In genomic region chr17:16380640-16381495, GRCh38 we compare ENCODE assay signal across 8 cellular contexts. TPM values are rescaled to one million over a fixed set of nuclear protein-coding genes. Genes with fewer than 3 reads are reported as not detected.
DNase-seq lines count a peak whose midpoint lies in the region; ATAC-seq and TF ChIP-seq lines count a peak whose summit lies in the region.

UBB (plus strand) TSS chr17:16381091; CDS start chr17:16381908, 817 bp downstream.

- H3K36me3 ChIP-seq in HEK293 (ENCODE audit: control insufficient read depth in 2 of 2, insufficient read depth in 1 of 2, low read length in 2 of 2) (peaks cover 12 to 33% of the 10 kb centered on the region in 2 experiments), testis (ENCODE audit: low read depth, missing control alignments) (no peaks in the 10 kb centered on the region)

- H3K9me3 ChIP-seq in HEK293 (ENCODE audit: control insufficient read depth, insufficient read depth, low read depth, low read length) (no peaks in the 10 kb centered on the region), testis (no peaks in the 10 kb centered on the region)

- H3K4me1 Mint-ChIP-seq in activated naive CD4-positive, alpha-beta T cell treated with anti-CD3 and anti-CD28 coated beads, Interleukin-2, amount 50 U/mL, for 24 hours: peaks cover 43% of the 10 kb centered on the region

- 1 to 2% methylated on average over 65 to 67 of the region's 67 CpGs for WGBS in testis, 2 donors

- POLR2A ChIA-PET in HEK293 (lab: Yijun Ruan, JAX): interaction anchor here (0.6 to 3.7 kb wide), 61 partner anchors 8 to 1021 kb away, joined by 3 to 86 read pairs (median 5); partner anchors contain the start of genes ADORA2B, CENPV, LRRC75A and NCOR1

- CTCF ChIA-PET in HEK293 (lab: Yijun Ruan, JAX): interaction anchor here (0.6 to 9.7 kb wide), 3 partner anchors 17 to 563 kb away, joined by 3 to 93 read pairs (median 6); no protein-coding TSS in a partner anchor

- H3K9me3 Mint-ChIP-seq in activated naive CD4-positive, alpha-beta T cell treated with anti-CD3 and anti-CD28 coated beads, Interleukin-2, amount 50 U/mL, for 24 hours: no peaks in the 10 kb centered on the region

- peak; percentile 98 for DNase-seq in GM03348 (ENCODE audit: low spot score)
- peak; percentile 97 for DNase-seq in MV-4-11 (lab: John Stamatoyannopoulos, UW)
- DNase-seq in glomerular endothelial cell (ENCODE audit: extremely low read depth, low read depth, low spot score): peak; percentile 83
- DNase-seq in omental fat pad (ENCODE audit: low spot score): peak; percentile 81
- DNase-seq in testis: peak; percentile 98

- no peaks in the 10 kb centered on the region for H3K27me3 Mint-ChIP-seq in activated naive CD4-positive, alpha-beta T cell treated with anti-CD3 and anti-CD28 coated beads, Interleukin-2, amount 50 U/mL, for 24 hours

- H3K4me3 Mint-ChIP-seq in activated naive CD4-positive, alpha-beta T cell treated with anti-CD3 and anti-CD28 coated beads, Interleukin-2, amount 50 U/mL, for 24 hours: peak within 1 kb of the TSS; percentile 95

- TF ChIP-seq POLR2A in testis (IDR thresholded peaks at IDR 0.05): peak; percentile 97

- H3K36me3 Mint-ChIP-seq in activated naive CD4-positive, alpha-beta T cell treated with anti-CD3 and anti-CD28 coated beads, Interleukin-2, amount 50 U/mL, for 24 hours: peaks cover 27% of the 10 kb centered on the region

- TF ChIP-seq CTCF in HEK293 (tag by site-specific recombination; IDR thresholded peaks at IDR 0.05): peak; percentile 72
- TF ChIP-seq CTCF in omental fat pad (IDR thresholded peaks at IDR 0.05): no peak
- no peak for TF ChIP-seq CTCF in testis (IDR thresholded peaks at IDR 0.05)

- peak; percentile 96 for ATAC-seq in SK-N-SH treated with all-trans-retinoic acid at 6 μM for 48 hours
- peak; percentile 94 for ATAC-seq in omental fat pad (ENCODE audit: low FRiP score)

- intact Hi-C loops in testis (cut with DNase I; ENCODE audit: low total_unique reads): no loop called here

- no peaks in the 10 kb centered on the region for H3K27me3 ChIP-seq in testis

- peak within 1 kb of the TSS; percentile 100 for H3K27ac Mint-ChIP-seq in activated naive CD4-positive, alpha-beta T cell treated with anti-CD3 and anti-CD28 coated beads, Interleukin-2, amount 50 U/mL, for 24 hours

- H3K27ac ChIP-seq in HEK293 (ENCODE audit: extremely low read depth, low read depth, low read length) (peak within 1 kb of the TSS; percentile 100), testis (peak within 1 kb of the TSS; percentile 93 to 97)

- H3K4me1 ChIP-seq in HEK293 (ENCODE audit: control insufficient read depth, insufficient read depth, low read length) (peaks cover 10% of the 10 kb centered on the region; the same call in 1 of the 2 replicates), testis (peaks cover 13% of the 10 kb centered on the region)

- H3K4me3 ChIP-seq in HEK293 (ENCODE audit: low read depth, low read length) (peak within 1 kb of the TSS; percentile 67), testis (peak within 1 kb of the TSS; percentile 75 to 82)

TF ChIP-seq in HEK293, 187 proteins besides CTCF, POLR2A, EP300 and RAD21 (continues in another document):
- TF ChIP-seq SCRT2 (tag by site-specific recombination; IDR thresholded peaks at IDR 0.05): peak; percentile 96
- no peak for TF ChIP-seq ZNF354C (tag by site-specific recombination; IDR thresholded peaks at IDR 0.05; ENCODE audit: borderline replicate concordance, low read depth)
- TF ChIP-seq, protein P1, sequence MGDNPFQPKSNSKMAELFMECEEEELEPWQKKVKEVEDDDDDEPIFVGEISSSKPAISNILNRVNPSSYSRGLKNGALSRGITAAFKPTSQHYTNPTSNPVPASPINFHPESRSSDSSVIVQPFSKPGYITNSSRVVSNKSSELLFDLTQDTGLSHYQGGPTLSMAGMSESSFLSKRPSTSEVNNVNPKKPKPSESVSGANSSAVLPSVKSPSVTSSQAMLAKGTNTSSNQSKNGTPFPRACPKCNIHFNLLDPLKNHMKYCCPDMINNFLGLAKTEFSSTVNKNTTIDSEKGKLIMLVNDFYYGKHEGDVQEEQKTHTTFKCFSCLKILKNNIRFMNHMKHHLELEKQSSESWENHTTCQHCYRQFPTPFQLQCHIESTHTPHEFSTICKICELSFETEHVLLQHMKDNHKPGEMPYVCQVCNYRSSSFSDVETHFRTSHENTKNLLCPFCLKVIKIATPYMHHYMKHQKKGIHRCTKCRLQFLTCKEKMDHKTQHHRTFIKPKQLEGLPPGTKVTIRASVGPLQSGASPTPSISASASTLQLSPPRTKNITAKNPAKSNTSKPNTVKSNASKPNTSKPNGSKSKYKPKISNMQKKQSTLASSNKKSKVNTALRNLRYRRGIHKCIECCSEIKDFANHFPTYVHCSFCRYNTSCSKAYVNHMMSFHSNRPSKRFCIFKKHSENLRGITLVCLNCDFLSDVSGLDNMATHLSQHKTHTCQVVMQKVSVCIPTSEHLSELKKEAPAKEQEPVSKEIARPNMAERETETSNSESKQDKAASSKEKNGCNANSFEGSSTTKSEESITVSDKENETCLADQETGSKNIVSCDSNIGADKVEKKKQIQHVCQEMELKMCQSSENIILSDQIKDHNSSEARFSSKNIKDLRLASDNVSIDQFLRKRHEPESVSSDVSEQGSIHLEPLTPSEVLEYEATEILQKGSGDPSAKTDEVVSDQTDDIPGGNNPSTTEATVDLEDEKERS (tag by site-specific recombination; IDR thresholded peaks at IDR 0.05): no peak
- TF ChIP-seq PRDM1 (tag by site-specific recombination; IDR thresholded peaks at IDR 0.05): peak; percentile 46; the same call in 1 of the 2 replicates
- TF ChIP-seq GLI4 (tag by site-specific recombination; IDR thresholded peaks at IDR 0.05): peak; percentile 83; the same call in 1 of the 2 replicates
- no peak for TF ChIP-seq ZNF791 (tag by site-specific recombination; IDR thresholded peaks at IDR 0.05)
- peak; percentile 78; the same call in 1 of the 2 replicates for TF ChIP-seq SALL2 (tag by site-specific recombination; IDR thresholded peaks at IDR 0.05; ENCODE audit: borderline replicate concordance)
- no peak for TF ChIP-seq ZNF423 (tag by site-specific recombination; IDR thresholded peaks at IDR 0.05)
- 0 out of 2 replicates have a peak, but pooled peaks have one; percentile 15 for TF ChIP-seq ZNF184 (tag by site-specific recombination; IDR thresholded peaks at IDR 0.05)
- no peak for TF ChIP-seq ZNF776 (tag by site-specific recombination; IDR thresholded peaks at IDR 0.05; ENCODE audit: borderline replicate concordance)
- no peak for TF ChIP-seq ZNF248 (tag by site-specific recombination; IDR thresholded peaks at IDR 0.05)

TF ChIP-seq in SK-N-SH treated with all-trans-retinoic acid at 6 μM for 48 hours, 23 proteins besides CTCF, POLR2A, EP300 and RAD21 (continues in another document):
- no peak for TF ChIP-seq ISL1 (CRISPR knock-in tag; IDR thresholded peaks at IDR 0.05)
- TF ChIP-seq SNAI2 (CRISPR knock-in tag; IDR thresholded peaks at IDR 0.05): no peak
- no peak for TF ChIP-seq ZNF565 (CRISPR knock-in tag; conservative IDR thresholded peaks at IDR 0.05; ENCODE audit: low read depth)
- TF ChIP-seq TSHZ2 (CRISPR knock-in tag; IDR thresholded peaks at IDR 0.05): no peak
- TF ChIP-seq GLIS3 (CRISPR knock-in tag; IDR thresholded peaks at IDR 0.05): peak; percentile 82; the same call in 1 of the 2 replicates
- TF ChIP-seq, protein P2, sequence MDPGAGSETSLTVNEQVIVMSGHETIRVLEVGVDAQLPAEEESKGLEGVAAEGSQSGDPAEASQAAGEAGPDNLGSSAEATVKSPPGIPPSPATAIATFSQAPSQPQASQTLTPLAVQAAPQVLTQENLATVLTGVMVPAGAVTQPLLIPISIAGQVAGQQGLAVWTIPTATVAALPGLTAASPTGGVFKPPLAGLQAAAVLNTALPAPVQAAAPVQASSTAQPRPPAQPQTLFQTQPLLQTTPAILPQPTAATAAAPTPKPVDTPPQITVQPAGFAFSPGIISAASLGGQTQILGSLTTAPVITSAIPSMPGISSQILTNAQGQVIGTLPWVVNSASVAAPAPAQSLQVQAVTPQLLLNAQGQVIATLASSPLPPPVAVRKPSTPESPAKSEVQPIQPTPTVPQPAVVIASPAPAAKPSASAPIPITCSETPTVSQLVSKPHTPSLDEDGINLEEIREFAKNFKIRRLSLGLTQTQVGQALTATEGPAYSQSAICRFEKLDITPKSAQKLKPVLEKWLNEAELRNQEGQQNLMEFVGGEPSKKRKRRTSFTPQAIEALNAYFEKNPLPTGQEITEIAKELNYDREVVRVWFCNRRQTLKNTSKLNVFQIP (CRISPR knock-in tag; IDR thresholded peaks at IDR 0.05; ENCODE audit: borderline replicate concordance, low read depth): peak; percentile 90; the same call in 1 of the 2 replicates
- 0 out of 2 replicates have a peak, but pooled peaks have one; percentile 34 for TF ChIP-seq TCF4 (CRISPR knock-in tag; IDR thresholded peaks at IDR 0.05; ENCODE audit: borderline replicate concordance)
- no peak for TF ChIP-seq ZFP30 (CRISPR knock-in tag; IDR thresholded peaks at IDR 0.05)

RNA-seq across cellular contexts. Expression of gene UBB, which starts in this region (rescaled TPM):
- 1,074 and 1,076 TPM in 2 replicates for total RNA-seq in glomerular endothelial cell
- total RNA-seq in omental fat pad: 1,000 to 10,000 TPM in 1 of 4 donors, 100 to 1,000 TPM in 3; 679 to 1,195 (median 826) TPM
- 1,000 to 10,000 TPM; 1,859 to 1,996 TPM for total RNA-seq in testis
- polyA plus RNA-seq in testis (ENCODE audit: insufficient read depth, low read depth, low replicate concordance): 3,514 TPM

Comparison
In these comparisons a context has a peak if more than half of its experiments do, and no peak if none do; other contexts are left out.
1. Peak in every context shown above with its lines: DNase-seq, ATAC-seq, H3K4me3 ChIP-seq and H3K27ac ChIP-seq.